In genomic region chr14:101813833-101814232, GRCh38 we compare ENCODE assay signal across 11 cellular contexts. TPM values are rescaled to one million over a fixed set of nuclear protein-coding genes. Genes with fewer than 3 reads are reported as not detected.
DNase-seq lines count a peak whose midpoint lies in the region; ATAC-seq and TF ChIP-seq lines count a peak whose summit lies in the region.
"Had no signal": no experiment of that assay in that cellular context is flagged by ENCODE, and none has a peak within 500 bp of the region (broad histone marks: within the 10 kb centered on the region; RNA-seq: fewer than 3 reads in every experiment).

No MANE protein-coding gene starts in this region.

- H2BK120ac ChIP-seq in IMR-90 (ENCODE audit: low read depth, low read length), result no peak overlapping the region

- TF ChIP-seq RAD21 in IMR-90 (IDR thresholded peaks at IDR 0.05; ENCODE audit: low read length), result no peak

- POLR2A ChIA-PET in IMR-90 (lab: Charles Lee; ENCODE audit: unreplicated experiment), result no interaction called here

- H3K4me3 ChIP-seq in BLaER1 (peak overlapping the region; percentile 37; the same call in 1 of the 2 replicates), IMR-90 (ENCODE audit: insufficient read depth, low read depth, low read length) (no peak overlapping the region)

- H3K18ac ChIP-seq in IMR-90 (ENCODE audit: low read depth, low read length), result no peak overlapping the region

- H2AK9ac ChIP-seq in IMR-90 (replicated peaks; ENCODE audit: low read depth, low read length, poor library complexity), result no peak overlapping the region

- H4K8ac ChIP-seq in IMR-90 (ENCODE audit: low read depth in 2 of 2, low read length in 2 of 2), result no peak overlapping the region

- H2AK5ac ChIP-seq in IMR-90 (ENCODE audit: low read depth, low read length), result no peak overlapping the region

- H3K4me3 Mint-ChIP-seq in activated naive CD8-positive, alpha-beta T cell treated with anti-CD3 and anti-CD28 coated beads, Interleukin-2, amount 50 U/mL, for 24 hours, result peak overlapping the region; percentile 67
- H3K4me3 Mint-ChIP-seq in nephron, result peak overlapping the region; percentile 15 to 53 (median 31)

- peaks cover 64% of the 10 kb centered on the region for H3K36me3 ChIP-seq in BLaER1
- H3K36me3 ChIP-seq in IMR-90 (ENCODE audit: control insufficient read depth, insufficient read depth, low read length), result 0 out of 2 replicates have a peak, but pooled peaks cover 5% of the 10 kb centered on the region

- CTCF ChIA-PET in IMR-90 (lab: Yijun Ruan, JAX), result no interaction called here

- H3K4me2 ChIP-seq in BLaER1 (peak overlapping the region; percentile 99), IMR-90 (ENCODE audit: low read depth, low read length) (no peak overlapping the region)

- no peak for TF ChIP-seq POLR2A in IMR-90 (IDR thresholded peaks at IDR 0.05; ENCODE audit: low read depth, low read length)

- DNase-seq in IMR-90, result no peak
- DNase-seq in activated naive CD8-positive, alpha-beta T cell treated with anti-CD3 and anti-CD28 coated beads, Interleukin-2, amount 50 U/mL, for 24 hours, result no peak
- no peak for DNase-seq in NCI-H2171 treated with DMSO at 0.1 percent for 48 hours (lab: John Stamatoyannopoulos, UW)
- no peak for DNase-seq in HuH-7 (ENCODE audit: low spot score)
- no peak for DNase-seq in GM20000 (ENCODE audit: low spot score)
- DNase-seq: activated gamma-delta T cell treated with Interleukin-2 at 50 U/mL for 16 hours, NCI-H345, RPMI8226 had no signal

- intact Hi-C loops in IMR-90 (cut with micrococcal nuclease), result no loop called here

- no peak overlapping the region for H4K5ac ChIP-seq in IMR-90 (ENCODE audit: low read depth, low read length)

- H3K27me3 ChIP-seq in BLaER1 (no peaks in the 10 kb centered on the region), IMR-90 (ENCODE audit: control insufficient read depth, insufficient read depth, low read length) (no peaks in the 10 kb centered on the region)

- peaks cover 62% of the 10 kb centered on the region for H4K20me1 ChIP-seq in BLaER1
- peaks cover 56% of the 10 kb centered on the region for H4K20me1 ChIP-seq in IMR-90 (ENCODE audit: insufficient read depth, low read length)

- H3K23ac ChIP-seq in IMR-90 (ENCODE audit: low read depth, low read length), result 0 out of 2 replicates have a peak overlapping the region, but pooled peaks have one; percentile 1

- H3K4ac ChIP-seq in IMR-90 (ENCODE audit: low read depth, low read length), result no peak overlapping the region

- H4K91ac ChIP-seq in IMR-90 (ENCODE audit: insufficient read depth, low read depth, low read length), result no peak overlapping the region

- ATAC-seq in IMR-90 (ENCODE audit: low read depth), result peak; percentile 6; the same call in 1 of the 2 replicates
- ATAC-seq in activated naive CD8-positive, alpha-beta T cell treated with anti-CD3 and anti-CD28 coated beads, Interleukin-2, amount 50 U/mL, for 24 hours, result no peak
- ATAC-seq in HG03095 (IDR thresholded peaks at IDR 0.05; ENCODE audit: unreplicated experiment), result no peak

- H3K79me1 ChIP-seq in IMR-90 (ENCODE audit: low read depth in 1 of 2, low read length in 2 of 2), result peaks cover 12 to 64% of the 10 kb centered on the region in 2 experiments; a peak in 3 of 4 replicates

- H3K27ac ChIP-seq in BLaER1 (peak overlapping the region; percentile 96), IMR-90 (ENCODE audit: insufficient read depth, low read length) (no peak overlapping the region)

- H3K36me3 Mint-ChIP-seq in activated naive CD8-positive, alpha-beta T cell treated with anti-CD3 and anti-CD28 coated beads, Interleukin-2, amount 50 U/mL, for 24 hours (ENCODE audit: low read depth), result peaks cover 15% of the 10 kb centered on the region
- peaks cover 7% of the 10 kb centered on the region for H3K36me3 Mint-ChIP-seq in nephron (ENCODE audit: low read depth)

- TF ChIP-seq CTCF in IMR-90 (conservative IDR thresholded peaks at IDR 0.05; ENCODE audit: low read depth, low read length) (no peak), nephron (IDR thresholded peaks at IDR 0.05; ENCODE audit: unreplicated experiment in 3 of 3) (no peak), GM20000 (IDR thresholded peaks at IDR 0.05; ENCODE audit: extremely low read depth, missing control alignments) (no peak)

- H3K27ac Mint-ChIP-seq in activated naive CD8-positive, alpha-beta T cell treated with anti-CD3 and anti-CD28 coated beads, Interleukin-2, amount 50 U/mL, for 24 hours, result peak overlapping the region; percentile 80
- no peak overlapping the region for H3K27ac Mint-ChIP-seq in nephron

- H3K56ac ChIP-seq in IMR-90 (ENCODE audit: extremely low read depth, insufficient read depth, low read length), result no peak overlapping the region

- dilution Hi-C loops in IMR-90 (cut with HindIII; ENCODE audit: low sequenced_read_pairs, unreplicated experiment), result no loop called here

- H3K9me3 ChIP-seq in BLaER1, result no peaks in the 10 kb centered on the region
- no peaks in the 10 kb centered on the region for H3K9me3 ChIP-seq in IMR-90 (ENCODE audit: control insufficient read depth, insufficient read depth, low read length)

- H3K9ac ChIP-seq in BLaER1, result peak overlapping the region; percentile 93; the same call in 1 of the 2 replicates
- no peak overlapping the region for H3K9ac ChIP-seq in IMR-90 (ENCODE audit: low read depth, low read length)

- H2BK20ac ChIP-seq in IMR-90 (ENCODE audit: low read depth, low read length), result no peak overlapping the region

- H2BK5ac ChIP-seq in IMR-90 (ENCODE audit: low read depth, low read length, poor library complexity, severe bottlenecking), result no peak overlapping the region

- H3K9me3 Mint-ChIP-seq in activated naive CD8-positive, alpha-beta T cell treated with anti-CD3 and anti-CD28 coated beads, Interleukin-2, amount 50 U/mL, for 24 hours, result no peaks in the 10 kb centered on the region
- no peaks in the 10 kb centered on the region for H3K9me3 Mint-ChIP-seq in nephron

- WGBS in IMR-90 (ENCODE audit: extremely low coverage in 2 of 2, insufficient read length in 1 of 2), 2 experiments, result no CpG with 5 or more reads among the region's 1 CpG

- H3K4me1 Mint-ChIP-seq in activated naive CD8-positive, alpha-beta T cell treated with anti-CD3 and anti-CD28 coated beads, Interleukin-2, amount 50 U/mL, for 24 hours, result peaks cover 82% of the 10 kb centered on the region
- H3K4me1 Mint-ChIP-seq in nephron, result peaks cover 44% of the 10 kb centered on the region

- BruUV-seq in IMR-90 (replicated peaks; lab: Mats Ljungman, UMichigan), result no TSS peak

- H3K27me3 Mint-ChIP-seq in activated naive CD8-positive, alpha-beta T cell treated with anti-CD3 and anti-CD28 coated beads, Interleukin-2, amount 50 U/mL, for 24 hours, result no peaks in the 10 kb centered on the region
- no peaks in the 10 kb centered on the region for H3K27me3 Mint-ChIP-seq in nephron (ENCODE audit: low read depth)

- H2AFZ ChIP-seq in IMR-90 (replicated peaks; ENCODE audit: low read length, poor library complexity), result no peak overlapping the region

- H2BK15ac ChIP-seq in IMR-90 (ENCODE audit: low read depth, low read length), result no peak overlapping the region

- in situ Hi-C loops in IMR-90 (cut with MboI; ENCODE audit: low sequenced_read_pairs), result no loop called here

- H3K4me1 ChIP-seq in BLaER1, result peaks cover 81% of the 10 kb centered on the region
- peaks cover 11% of the 10 kb centered on the region for H3K4me1 ChIP-seq in IMR-90 (ENCODE audit: control insufficient read depth, insufficient read depth, low read length)

- peaks cover 24% of the 10 kb centered on the region for H3K9me1 ChIP-seq in IMR-90 (ENCODE audit: insufficient read depth, low read length)

- H3K14ac ChIP-seq in IMR-90 (replicated peaks; ENCODE audit: low read depth, low read length), result no peak overlapping the region

TF ChIP-seq in IMR-90, 13 proteins besides CTCF, POLR2A, EP300 and RAD21:
- TF ChIP-seq FOS (IDR thresholded peaks at IDR 0.05; ENCODE audit: low read depth, low read length), result no peak

RNA-seq across cellular contexts. Expression of gene PPP2R5C, which starts 52.3 kb away (rescaled TPM):
- 78.7 and 107 TPM in 2 replicates for total RNA-seq in IMR-90 (2012; rRNA removed)
- polyA plus RNA-seq in IMR-90 (2012; rRNA removed), result 56.7 and 65.9 TPM in 2 replicates
- 15.8 and 38.8 TPM in 2 replicates for polyA plus RNA-seq in IMR-90 (2012; cell fraction: cytosol; rRNA removed)
- 29.0 and 68.7 TPM in 2 replicates for polyA plus RNA-seq in IMR-90 (2012; cell fraction: nucleus; rRNA removed; ENCODE audit: low replicate concordance)
